1 cellular context compared by ENCODE assay signal in genomic region chr3:132549890-132550578, GRCh38.
A peak's percentile ranks its signal among the peaks of the same experiment; 100 is the strongest.
TF ChIP-seq lines count a peak whose summit lies in the region.

No MANE protein-coding gene starts in this region.

TF ChIP-seq in GM12878, 131 proteins besides CTCF, POLR2A, EP300 and RAD21 (continued from another document):
- TF ChIP-seq MEF2A (IDR thresholded peaks at IDR 0.05; ENCODE audit: insufficient read depth, low read depth, low read length) (0 out of 2 replicates have a peak, but pooled peaks have one; percentile 16), IKZF2 (IDR thresholded peaks at IDR 0.05) (peak; percentile 59; a peak in 3 of 4 replicates), SKIL (IDR thresholded peaks at IDR 0.05; ENCODE audit: low read depth, poor library complexity, severe bottlenecking) (peak; percentile 48)
